In the genomic region with DNA sequence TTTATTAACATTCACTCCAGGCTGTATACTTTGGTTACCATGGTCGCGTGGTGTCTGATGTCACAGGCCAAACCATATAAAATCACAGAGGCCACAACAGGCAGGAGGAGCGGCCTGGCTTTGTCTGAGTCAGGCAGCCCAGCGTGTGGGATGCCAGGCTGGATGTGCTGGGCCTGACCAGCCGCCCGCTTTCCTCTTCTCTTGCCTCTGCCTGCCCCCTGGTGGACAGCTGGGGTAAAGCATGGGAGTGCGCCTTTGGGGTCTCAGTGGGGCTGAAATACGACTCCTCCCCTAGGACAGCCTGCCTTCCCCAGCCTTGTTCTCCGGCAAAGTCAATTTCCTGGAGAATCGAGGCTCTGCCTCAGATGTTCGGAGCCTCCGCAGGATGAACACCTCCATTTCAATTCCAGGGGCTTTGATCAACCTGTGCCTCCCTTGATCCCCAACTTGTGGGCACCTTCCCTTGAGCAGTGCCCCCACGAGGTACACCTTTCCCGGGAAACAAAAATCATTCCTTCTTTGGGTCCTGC, we compare ENCODE assay signal across 8 cellular contexts.
DNase-seq lines count a peak whose midpoint lies in the region; ATAC-seq and TF ChIP-seq lines count a peak whose summit lies in the region.

No MANE protein-coding gene starts in this region.

- H3K4me3 ChIP-seq in BJ (ENCODE audit: low read depth, low read length) = no peak overlapping the region
- H3K4me3 ChIP-seq in epithelial cell of proximal tubule (ENCODE audit: low read depth, low read length) = no peak overlapping the region

- H3K36me3 Mint-ChIP-seq in naive B cell = no peaks in the 10 kb centered on the region
- H3K36me3 Mint-ChIP-seq in stimulated activated memory B cell treated with anti-CD40 and anti-IgM and Interleukin-4, amounts not matched to agents 10 μg/mL and 1 μg/mL and 100 μg/mL, for 72 hours = no peaks in the 10 kb centered on the region

- peak; percentile 80 for ATAC-seq in GM21360 (IDR thresholded peaks at IDR 0.05; ENCODE audit: unreplicated experiment)
- peak; percentile 86 to 95 for ATAC-seq in naive B cell (ENCODE audit: low read depth in 2 of 2)
- peak; percentile 91 for ATAC-seq in stimulated activated memory B cell treated with anti-CD40 and anti-IgM and Interleukin-4, amounts not matched to agents 10 μg/mL and 1 μg/mL and 100 μg/mL, for 72 hours

- H3K9me3 Mint-ChIP-seq in naive B cell = no peaks in the 10 kb centered on the region
- H3K9me3 Mint-ChIP-seq in stimulated activated memory B cell treated with anti-CD40 and anti-IgM and Interleukin-4, amounts not matched to agents 10 μg/mL and 1 μg/mL and 100 μg/mL, for 72 hours = no peaks in the 10 kb centered on the region

- H3K36me3 ChIP-seq in BJ (ENCODE audit: control insufficient read depth, insufficient read depth, low read length) = no peaks in the 10 kb centered on the region

- peak overlapping the region in 2 of 8 donors; percentile 4 to 23 for H3K4me3 Mint-ChIP-seq in naive B cell
- peak overlapping the region; percentile 23 for H3K4me3 Mint-ChIP-seq in stimulated activated memory B cell treated with anti-CD40 and anti-IgM and Interleukin-4, amounts not matched to agents 10 μg/mL and 1 μg/mL and 100 μg/mL, for 72 hours

- TF ChIP-seq CTCF in BJ (IDR thresholded peaks at IDR 0.05; ENCODE audit: insufficient read depth, low read depth, low read length) = peak; percentile 96
- peak; percentile 98 for TF ChIP-seq CTCF in epithelial cell of proximal tubule (conservative IDR thresholded peaks at IDR 0.05; ENCODE audit: low read depth, low read length)

- POLR2A ChIA-PET in BJ (lab: Charles Lee) = no interaction called here

- peak; percentile 81 for DNase-seq in BJ (ENCODE audit: low read depth)
- peak; percentile 77 for DNase-seq in HS-5 (ENCODE audit: low read depth)
- peak; percentile 76 to 81 for DNase-seq in activated CD8-positive, alpha-beta memory T cell treated with anti-CD3 and anti-CD28 coated beads for 1 hour (ENCODE audit: extremely low read depth in 1 of 2, low read depth in 1 of 2)
- no peak for DNase-seq in epithelial cell of proximal tubule (ENCODE audit: low read depth)
- DNase-seq in naive B cell = peak; percentile 81
- no peak for DNase-seq in GF-D8 (lab: John Stamatoyannopoulos, UW)

- peak overlapping the region; percentile 33 to 91 (median 74) for H3K27ac Mint-ChIP-seq in naive B cell
- H3K27ac Mint-ChIP-seq in stimulated activated memory B cell treated with anti-CD40 and anti-IgM and Interleukin-4, amounts not matched to agents 10 μg/mL and 1 μg/mL and 100 μg/mL, for 72 hours = peak overlapping the region; percentile 86

- no peaks in the 10 kb centered on the region for H3K27me3 ChIP-seq in BJ (ENCODE audit: control insufficient read depth, insufficient read depth, low read length)

- peaks cover 0 to 9% (median 5%) of the 10 kb centered on the region in 3 donors for H3K27me3 Mint-ChIP-seq in naive B cell
- H3K27me3 Mint-ChIP-seq in stimulated activated memory B cell treated with anti-CD40 and anti-IgM and Interleukin-4, amounts not matched to agents 10 μg/mL and 1 μg/mL and 100 μg/mL, for 72 hours = no peaks in the 10 kb centered on the region

- peaks cover 7 to 13% (median 11%) of the 10 kb centered on the region in 3 donors for H3K4me1 Mint-ChIP-seq in naive B cell
- H3K4me1 Mint-ChIP-seq in stimulated activated memory B cell treated with anti-CD40 and anti-IgM and Interleukin-4, amounts not matched to agents 10 μg/mL and 1 μg/mL and 100 μg/mL, for 72 hours = peaks cover 35% of the 10 kb centered on the region

- CTCF ChIA-PET in BJ (lab: Yijun Ruan, JAX) = interaction anchor here (0.6 to 10.4 kb wide), 24 partner anchors 10 to 930 kb away, joined by 3 to 140 read pairs (median 4); a partner anchor contains a TSS

Comparison
In these comparisons a context has a peak if more than half of its experiments do, and no peak if none do; other contexts are left out.
1. DNase-seq: peak in BJ (single experiment), HS-5 (single experiment), activated CD8-positive, alpha-beta memory T cell treated with anti-CD3 and anti-CD28 coated beads for 1 hour (2 of 2) and naive B cell (single experiment); none in epithelial cell of proximal tubule (single experiment) and GF-D8 (single experiment).
2. Peak in every context shown above with its lines, with median percentiles within 50 percentile points of each other: ATAC-seq.